ENCODE assay signal across 9 cellular contexts in the genomic region with DNA sequence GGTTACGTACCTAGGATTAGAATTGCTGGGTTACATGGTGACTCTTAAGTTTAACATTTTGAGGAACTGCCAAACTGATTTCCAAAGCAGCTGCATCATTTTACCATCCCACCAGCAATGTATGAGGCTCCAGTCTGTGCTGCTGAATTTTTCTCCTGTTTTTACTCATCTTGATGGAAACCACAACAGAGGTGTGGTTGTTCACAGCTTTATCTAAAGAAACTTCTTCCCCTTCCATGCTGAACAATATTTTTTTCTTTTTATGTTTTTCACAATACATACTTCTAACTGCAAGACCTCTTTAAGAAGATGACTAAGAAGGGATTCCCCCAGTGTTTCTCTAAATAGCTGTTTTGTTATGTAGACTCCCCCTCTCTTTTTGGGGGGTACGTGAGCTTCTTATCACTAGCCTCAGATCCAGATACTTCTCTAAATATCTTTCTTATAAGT. TPM values are rescaled to one million over a fixed set of nuclear protein-coding genes. Genes with fewer than 3 reads are reported as not detected.
DNase-seq lines count a peak whose midpoint lies in the region; ATAC-seq lines count a peak whose summit lies in the region.
"Had no signal": no experiment of that assay in that cellular context is flagged by ENCODE, and none has a peak within 500 bp of the region (broad histone marks: within the 10 kb centered on the region; RNA-seq: fewer than 3 reads in every experiment).

No MANE protein-coding gene starts in this region.

- peak overlapping the region; percentile 27 for H3K27ac Mint-ChIP-seq in activated CD4-positive, alpha-beta T cell treated with anti-CD3 and anti-CD28 coated beads, Interleukin-2, amount 10 ng/mL, durations not matched to agents 7 days and 5 days
- H3K27ac Mint-ChIP-seq in activated naive CD8-positive, alpha-beta T cell treated with anti-CD3 and anti-CD28 coated beads for 36 hours = peak overlapping the region; percentile 42
- peak overlapping the region; percentile 4 for H3K27ac Mint-ChIP-seq in stimulated activated naive B cell treated with anti-CD40 and anti-IgM and Interleukin-4, amounts not matched to agents 10 μg/mL and 1 μg/mL and 100 μg/mL, for 72 hours
- H3K27ac Mint-ChIP-seq: IgD-negative memory B cell had no signal

- peak; percentile 12 for DNase-seq in activated CD4-positive, alpha-beta T cell treated with anti-CD3 and anti-CD28 coated beads, Interleukin-2, amount 10 ng/mL, durations not matched to agents 7 days and 5 days
- no peak for DNase-seq in activated CD4-positive, alpha-beta T cell treated with anti-CD3 and anti-CD28 coated beads, Interleukin-2, amount 50 U/mL, for 48 hours
- DNase-seq in activated naive CD8-positive, alpha-beta T cell treated with anti-CD3 and anti-CD28 coated beads for 36 hours = no peak
- no peak for DNase-seq in stimulated activated naive B cell treated with anti-CD40 and anti-IgM and Interleukin-4, amounts not matched to agents 10 μg/mL and 1 μg/mL and 100 μg/mL, for 72 hours
- no peak for DNase-seq in hippocampal formation (lab: John Stamatoyannopoulos, UW)
- DNase-seq in glomerular visceral epithelial cell (ENCODE audit: extremely low spot score) = no peak
- DNase-seq in activated CD4-positive, alpha-beta T cell treated with anti-CD3 and anti-CD28 coated beads for 48 hours = no peak

- CTCF ChIA-PET in activated CD4-positive, alpha-beta T cell treated with anti-CD3 and anti-CD28 coated beads, Interleukin-2, amount 10 ng/mL, durations not matched to agents 7 days and 5 days (lab: Charles Lee) = interaction anchor here (0.7 to 4.2 kb wide), 7 partner anchors 8 to 176 kb away, joined by 3 to 24 read pairs (median 3); a partner anchor contains a TSS

- peak; percentile 36 for ATAC-seq in HG03175 (IDR thresholded peaks at IDR 0.05; ENCODE audit: unreplicated experiment)
- peak; percentile 76 for ATAC-seq in stimulated activated naive B cell treated with anti-CD40 and anti-IgM and Interleukin-4, amounts not matched to agents 10 μg/mL and 1 μg/mL and 100 μg/mL, for 72 hours (replicated peaks)

- no peaks in the 10 kb centered on the region for H3K27me3 Mint-ChIP-seq in activated CD4-positive, alpha-beta T cell treated with anti-CD3 and anti-CD28 coated beads, Interleukin-2, amount 10 ng/mL, durations not matched to agents 7 days and 5 days
- H3K27me3 Mint-ChIP-seq in activated naive CD8-positive, alpha-beta T cell treated with anti-CD3 and anti-CD28 coated beads for 36 hours = no peaks in the 10 kb centered on the region
- no peaks in the 10 kb centered on the region for H3K27me3 Mint-ChIP-seq in stimulated activated naive B cell treated with anti-CD40 and anti-IgM and Interleukin-4, amounts not matched to agents 10 μg/mL and 1 μg/mL and 100 μg/mL, for 72 hours
- H3K27me3 Mint-ChIP-seq: IgD-negative memory B cell had no signal

- H3K9me3 Mint-ChIP-seq in activated CD4-positive, alpha-beta T cell treated with anti-CD3 and anti-CD28 coated beads, Interleukin-2, amount 10 ng/mL, durations not matched to agents 7 days and 5 days = no peaks in the 10 kb centered on the region
- H3K9me3 Mint-ChIP-seq in activated naive CD8-positive, alpha-beta T cell treated with anti-CD3 and anti-CD28 coated beads for 36 hours = no peaks in the 10 kb centered on the region
- H3K9me3 Mint-ChIP-seq in stimulated activated naive B cell treated with anti-CD40 and anti-IgM and Interleukin-4, amounts not matched to agents 10 μg/mL and 1 μg/mL and 100 μg/mL, for 72 hours = no peaks in the 10 kb centered on the region
- H3K9me3 Mint-ChIP-seq: IgD-negative memory B cell had no signal

- peaks cover 46% of the 10 kb centered on the region for H3K4me1 Mint-ChIP-seq in activated CD4-positive, alpha-beta T cell treated with anti-CD3 and anti-CD28 coated beads, Interleukin-2, amount 10 ng/mL, durations not matched to agents 7 days and 5 days
- H3K4me1 Mint-ChIP-seq in activated naive CD8-positive, alpha-beta T cell treated with anti-CD3 and anti-CD28 coated beads for 36 hours = peaks cover 43% of the 10 kb centered on the region
- H3K4me1 Mint-ChIP-seq in stimulated activated naive B cell treated with anti-CD40 and anti-IgM and Interleukin-4, amounts not matched to agents 10 μg/mL and 1 μg/mL and 100 μg/mL, for 72 hours = peaks cover 22 to 51% of the 10 kb centered on the region in 2 donors

- H3K4me3 Mint-ChIP-seq in activated CD4-positive, alpha-beta T cell treated with anti-CD3 and anti-CD28 coated beads, Interleukin-2, amount 10 ng/mL, durations not matched to agents 7 days and 5 days = no peak overlapping the region
- peak overlapping the region; percentile 20 for H3K4me3 Mint-ChIP-seq in activated naive CD8-positive, alpha-beta T cell treated with anti-CD3 and anti-CD28 coated beads for 36 hours
- peak overlapping the region; percentile 1 to 34 for H3K4me3 Mint-ChIP-seq in stimulated activated naive B cell treated with anti-CD40 and anti-IgM and Interleukin-4, amounts not matched to agents 10 μg/mL and 1 μg/mL and 100 μg/mL, for 72 hours
- H3K4me3 Mint-ChIP-seq: IgD-negative memory B cell had no signal

- POLR2A ChIA-PET in activated CD4-positive, alpha-beta T cell treated with anti-CD3 and anti-CD28 coated beads, Interleukin-2, amount 10 ng/mL, durations not matched to agents 7 days and 5 days (lab: Charles Lee) = no interaction called here

- H3K36me3 Mint-ChIP-seq in activated CD4-positive, alpha-beta T cell treated with anti-CD3 and anti-CD28 coated beads, Interleukin-2, amount 10 ng/mL, durations not matched to agents 7 days and 5 days (ENCODE audit: low read depth) = peaks cover 35% of the 10 kb centered on the region
- H3K36me3 Mint-ChIP-seq in activated naive CD8-positive, alpha-beta T cell treated with anti-CD3 and anti-CD28 coated beads for 36 hours = peaks cover 36% of the 10 kb centered on the region
- H3K36me3 Mint-ChIP-seq in stimulated activated naive B cell treated with anti-CD40 and anti-IgM and Interleukin-4, amounts not matched to agents 10 μg/mL and 1 μg/mL and 100 μg/mL, for 72 hours = peaks cover 40 to 63% of the 10 kb centered on the region in 2 donors

RNA-seq across cellular contexts. Expression of a gene that starts 24.0 kb away (rescaled TPM):
- total RNA-seq in activated CD4-positive, alpha-beta T cell treated with anti-CD3 and anti-CD28 coated beads, Interleukin-2, amount 10 ng/mL, durations not matched to agents 7 days and 5 days = 10 to 100 TPM; 13.8 to 14.7 TPM
- 10 to 100 TPM; 13.1 to 15.0 TPM for total RNA-seq in activated naive CD8-positive, alpha-beta T cell treated with anti-CD3 and anti-CD28 coated beads for 36 hours

RNA-seq across cellular contexts. Expression of a gene that starts 47.7 kb away (rescaled TPM):
- 1 to 10 TPM; 1.6 TPM for total RNA-seq in activated CD4-positive, alpha-beta T cell treated with anti-CD3 and anti-CD28 coated beads, Interleukin-2, amount 10 ng/mL, durations not matched to agents 7 days and 5 days
- total RNA-seq in activated naive CD8-positive, alpha-beta T cell treated with anti-CD3 and anti-CD28 coated beads for 36 hours = 1 to 10 TPM; 3.4 TPM
